Comparison of ENCODE assay signal across 13 cellular contexts in the genomic region with DNA sequence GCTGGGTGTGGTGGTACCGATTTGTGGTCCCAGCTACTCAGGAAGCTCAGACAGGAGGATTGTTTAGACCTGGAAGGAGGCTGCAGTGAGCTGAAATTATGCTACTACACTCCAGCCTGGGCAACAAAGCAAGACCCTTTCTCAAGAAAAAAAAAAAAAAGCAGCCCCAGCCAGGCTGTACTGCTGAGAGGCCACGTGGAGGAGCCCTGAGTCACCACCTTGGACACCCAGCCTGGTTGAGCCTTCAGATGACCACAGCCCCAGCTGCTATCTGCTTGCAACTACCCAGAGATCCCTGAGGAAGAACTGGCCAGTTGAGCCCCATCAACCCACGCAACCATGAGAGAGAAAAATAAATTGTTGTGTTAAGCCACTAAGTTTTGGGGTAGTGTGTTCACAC. TPM values are rescaled to one million over a fixed set of nuclear protein-coding genes. Genes with fewer than 3 reads are reported as not detected.
DNase-seq lines count a peak whose midpoint lies in the region; ATAC-seq, FAIRE-seq and TF ChIP-seq lines count a peak whose summit lies in the region.
"Had no signal": no experiment of that assay in that cellular context is flagged by ENCODE, and none has a peak within 500 bp of the region (broad histone marks: within the 10 kb centered on the region; RNA-seq: fewer than 3 reads in every experiment).

No MANE protein-coding gene starts in this region.

- DNase-seq in Daoy (ENCODE audit: low read depth) = peak; percentile 65
- peak; percentile 53 for DNase-seq in HuH-7.5 (ENCODE audit: low spot score)
- peak; percentile 41 for DNase-seq in astrocyte (ENCODE audit: low read depth)
- no peak for DNase-seq in cerebellar nuclear complex (lab: John Stamatoyannopoulos, UW)
- no peak for DNase-seq in amygdala (lab: John Stamatoyannopoulos, UW)
- no peak for DNase-seq in stimulated activated naive CD4-positive, alpha-beta T cell treated with Interleukin-2 at 50 U/mL for 16 hours (lab: John Stamatoyannopoulos, UW)
- DNase-seq: activated CD4-positive, alpha-beta memory T cell treated with anti-CD3 and anti-CD28 coated beads for 36 hours; GOT3 had no signal

- H3K27ac ChIP-seq in astrocyte (ENCODE audit: low read depth, low read length) (no peak overlapping the region), liver (ENCODE audit: low read depth in 1 of 2, low read length in 2 of 2) (no peak overlapping the region)
- H3K27ac ChIP-seq: adrenal gland had no signal

- no peak for ATAC-seq in GM18909 (IDR thresholded peaks at IDR 0.05; ENCODE audit: poor library complexity, unreplicated experiment)

- H3K4me3 Mint-ChIP-seq in astrocyte (ENCODE audit: unreplicated experiment) = no peak overlapping the region
- H3K4me3 Mint-ChIP-seq: activated CD4-positive, alpha-beta memory T cell treated with anti-CD3 and anti-CD28 coated beads for 36 hours had no signal

- H3K4me1 ChIP-seq in astrocyte (ENCODE audit: insufficient read depth, low read length) (no peaks in the 10 kb centered on the region), liver (ENCODE audit: control insufficient read depth in 4 of 4, insufficient read depth in 4 of 4, low read length in 3 of 4) (peaks cover 0 to 2% (median 0%) of the 10 kb centered on the region in 4 donors)
- H3K4me1 ChIP-seq: adrenal gland had no signal

- H3K36me3 ChIP-seq in astrocyte (ENCODE audit: insufficient read depth, low read length) (no peaks in the 10 kb centered on the region), liver (ENCODE audit: control insufficient read depth in 4 of 4, insufficient read depth in 3 of 4, low read depth in 1 of 4, low read length in 3 of 4) (no peaks in the 10 kb centered on the region)
- H3K36me3 ChIP-seq: adrenal gland had no signal

- H2AFZ ChIP-seq in astrocyte (ENCODE audit: low read depth, low read length) = no peak overlapping the region

- H3K4me3 ChIP-seq in astrocyte (ENCODE audit: insufficient read depth, low read depth, low read length) (no peak overlapping the region), liver (ENCODE audit: low read depth in 1 of 3, low read length in 3 of 3) (no peak overlapping the region)
- H3K4me3 ChIP-seq: adrenal gland, smooth muscle cell had no signal

- no peaks in the 10 kb centered on the region for H3K9me3 ChIP-seq in astrocyte (ENCODE audit: insufficient read depth, low read depth, low read length)
- H3K9me3 ChIP-seq in liver (ENCODE audit: control insufficient read depth in 4 of 4, low read length in 3 of 4) = no peaks in the 10 kb centered on the region
- H3K9me3 ChIP-seq: adrenal gland had no signal

- no peaks in the 10 kb centered on the region for H3K4me1 Mint-ChIP-seq in astrocyte (ENCODE audit: low read depth, unreplicated experiment)

- H3K79me2 ChIP-seq in astrocyte (ENCODE audit: insufficient read depth, low read length) = no peaks in the 10 kb centered on the region

- H3K27me3 ChIP-seq in astrocyte (ENCODE audit: insufficient read depth, low read length) (no peaks in the 10 kb centered on the region), liver (ENCODE audit: control insufficient read depth in 4 of 4, insufficient read depth in 4 of 4, low read length in 3 of 4) (no peaks in the 10 kb centered on the region)
- H3K27me3 ChIP-seq: adrenal gland had no signal

- H3K9ac ChIP-seq in astrocyte (ENCODE audit: low read length) (no peak overlapping the region), liver (ENCODE audit: low read depth in 1 of 2, low read length in 2 of 2) (no peak overlapping the region)

- FAIRE-seq in astrocyte (lab: Jason Lieb, UNC) = no peak

- H3K9me3 Mint-ChIP-seq in astrocyte (ENCODE audit: unreplicated experiment) = no peaks in the 10 kb centered on the region
- H3K9me3 Mint-ChIP-seq: activated CD4-positive, alpha-beta memory T cell treated with anti-CD3 and anti-CD28 coated beads for 36 hours had no signal

- H3K27ac Mint-ChIP-seq in astrocyte (ENCODE audit: unreplicated experiment) = no peak overlapping the region
- H3K27ac Mint-ChIP-seq: activated CD4-positive, alpha-beta memory T cell treated with anti-CD3 and anti-CD28 coated beads for 36 hours had no signal

- H3K36me3 Mint-ChIP-seq in astrocyte (ENCODE audit: low read depth, unreplicated experiment) = no peaks in the 10 kb centered on the region
- H3K36me3 Mint-ChIP-seq: activated CD4-positive, alpha-beta memory T cell treated with anti-CD3 and anti-CD28 coated beads for 36 hours had no signal

- peak; percentile 50 to 71 for TF ChIP-seq RAD21 in liver (IDR thresholded peaks at IDR 0.05)

- H3K4me2 ChIP-seq in astrocyte (ENCODE audit: low read length) = no peak overlapping the region
- H3K4me2 ChIP-seq: smooth muscle cell had no signal

- no peak for TF ChIP-seq CTCF in astrocyte (IDR thresholded peaks at IDR 0.05; ENCODE audit: insufficient read depth, low read depth, low read length)
- TF ChIP-seq CTCF in liver (IDR thresholded peaks at IDR 0.05; ENCODE audit: low read depth, low read length, missing input control) = peak; percentile 17

- H4K20me1 ChIP-seq in astrocyte (ENCODE audit: insufficient read depth, low read length) = no peaks in the 10 kb centered on the region

- H3K27me3 Mint-ChIP-seq in astrocyte (ENCODE audit: low read depth, unreplicated experiment) = peaks cover 13% of the 10 kb centered on the region

- 75% methylated on average over 3 of the region's 3 CpGs for WGBS in liver

TF ChIP-seq in liver, 16 proteins besides CTCF, POLR2A, EP300 and RAD21 (continues in another document):
- TF ChIP-seq, protein P1, sequence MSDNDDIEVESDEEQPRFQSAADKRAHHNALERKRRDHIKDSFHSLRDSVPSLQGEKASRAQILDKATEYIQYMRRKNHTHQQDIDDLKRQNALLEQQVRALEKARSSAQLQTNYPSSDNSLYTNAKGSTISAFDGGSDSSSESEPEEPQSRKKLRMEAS (IDR thresholded peaks at IDR 0.05) = no peak
- TF ChIP-seq GABPA (IDR thresholded peaks at IDR 0.05 in 1 of 2, conservative IDR thresholded peaks at IDR 0.05 in 1 of 2) = no peak
- TF ChIP-seq, protein P2, sequence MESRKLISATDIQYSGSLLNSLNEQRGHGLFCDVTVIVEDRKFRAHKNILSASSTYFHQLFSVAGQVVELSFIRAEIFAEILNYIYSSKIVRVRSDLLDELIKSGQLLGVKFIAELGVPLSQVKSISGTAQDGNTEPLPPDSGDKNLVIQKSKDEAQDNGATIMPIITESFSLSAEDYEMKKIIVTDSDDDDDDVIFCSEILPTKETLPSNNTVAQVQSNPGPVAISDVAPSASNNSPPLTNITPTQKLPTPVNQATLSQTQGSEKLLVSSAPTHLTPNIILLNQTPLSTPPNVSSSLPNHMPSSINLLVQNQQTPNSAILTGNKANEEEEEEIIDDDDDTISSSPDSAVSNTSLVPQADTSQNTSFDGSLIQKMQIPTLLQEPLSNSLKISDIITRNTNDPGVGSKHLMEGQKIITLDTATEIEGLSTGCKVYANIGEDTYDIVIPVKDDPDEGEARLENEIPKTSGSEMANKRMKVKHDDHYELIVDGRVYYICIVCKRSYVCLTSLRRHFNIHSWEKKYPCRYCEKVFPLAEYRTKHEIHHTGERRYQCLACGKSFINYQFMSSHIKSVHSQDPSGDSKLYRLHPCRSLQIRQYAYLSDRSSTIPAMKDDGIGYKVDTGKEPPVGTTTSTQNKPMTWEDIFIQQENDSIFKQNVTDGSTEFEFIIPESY (IDR thresholded peaks at IDR 0.05) = no peak
- TF ChIP-seq JUND (IDR thresholded peaks at IDR 0.05) = no peak
- no peak for TF ChIP-seq FOXA1 (IDR thresholded peaks at IDR 0.05)
- no peak for TF ChIP-seq YY1 (IDR thresholded peaks at IDR 0.05)
- TF ChIP-seq TAF1 (conservative IDR thresholded peaks at IDR 0.05) = no peak
- TF ChIP-seq HNF4G (IDR thresholded peaks at IDR 0.05) = no peak
- TF ChIP-seq EGR1 (IDR thresholded peaks at IDR 0.05; ENCODE audit: low read depth in 2 of 2) = no peak
- TF ChIP-seq ATF3 (IDR thresholded peaks at IDR 0.05) = no peak
- TF ChIP-seq, protein P3, sequence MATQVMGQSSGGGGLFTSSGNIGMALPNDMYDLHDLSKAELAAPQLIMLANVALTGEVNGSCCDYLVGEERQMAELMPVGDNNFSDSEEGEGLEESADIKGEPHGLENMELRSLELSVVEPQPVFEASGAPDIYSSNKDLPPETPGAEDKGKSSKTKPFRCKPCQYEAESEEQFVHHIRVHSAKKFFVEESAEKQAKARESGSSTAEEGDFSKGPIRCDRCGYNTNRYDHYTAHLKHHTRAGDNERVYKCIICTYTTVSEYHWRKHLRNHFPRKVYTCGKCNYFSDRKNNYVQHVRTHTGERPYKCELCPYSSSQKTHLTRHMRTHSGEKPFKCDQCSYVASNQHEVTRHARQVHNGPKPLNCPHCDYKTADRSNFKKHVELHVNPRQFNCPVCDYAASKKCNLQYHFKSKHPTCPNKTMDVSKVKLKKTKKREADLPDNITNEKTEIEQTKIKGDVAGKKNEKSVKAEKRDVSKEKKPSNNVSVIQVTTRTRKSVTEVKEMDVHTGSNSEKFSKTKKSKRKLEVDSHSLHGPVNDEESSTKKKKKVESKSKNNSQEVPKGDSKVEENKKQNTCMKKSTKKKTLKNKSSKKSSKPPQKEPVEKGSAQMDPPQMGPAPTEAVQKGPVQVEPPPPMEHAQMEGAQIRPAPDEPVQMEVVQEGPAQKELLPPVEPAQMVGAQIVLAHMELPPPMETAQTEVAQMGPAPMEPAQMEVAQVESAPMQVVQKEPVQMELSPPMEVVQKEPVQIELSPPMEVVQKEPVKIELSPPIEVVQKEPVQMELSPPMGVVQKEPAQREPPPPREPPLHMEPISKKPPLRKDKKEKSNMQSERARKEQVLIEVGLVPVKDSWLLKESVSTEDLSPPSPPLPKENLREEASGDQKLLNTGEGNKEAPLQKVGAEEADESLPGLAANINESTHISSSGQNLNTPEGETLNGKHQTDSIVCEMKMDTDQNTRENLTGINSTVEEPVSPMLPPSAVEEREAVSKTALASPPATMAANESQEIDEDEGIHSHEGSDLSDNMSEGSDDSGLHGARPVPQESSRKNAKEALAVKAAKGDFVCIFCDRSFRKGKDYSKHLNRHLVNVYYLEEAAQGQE (IDR thresholded peaks at IDR 0.05) = no peak
- TF ChIP-seq SP1 (IDR thresholded peaks at IDR 0.05) = no peak

RNA-seq across cellular contexts. Expression of gene GPRC5C, which starts 23.6 kb away (rescaled TPM):
- total RNA-seq in Daoy (2014; rRNA removed; shearing (Covaris generic)) = 39.3 and 53.5 TPM in 2 replicates
- total RNA-seq in astrocyte = 65.3 and 70.4 TPM in 2 replicates
- total RNA-seq in liver = 10 to 100 TPM; 34.2 to 86.3 TPM
- 100 to 1,000 TPM; 153 to 195 TPM for polyA plus RNA-seq in liver

RNA-seq across cellular contexts. Expression of gene GPR142, which starts 41.0 kb away (rescaled TPM):
- not detected in 2 replicates for total RNA-seq in Daoy (2014; rRNA removed; shearing (Covaris generic))
- not detected in 2 replicates for total RNA-seq in astrocyte
- total RNA-seq in liver = under 1 TPM in 1 of 2 donors, not detected in 1; 0.08 TPM
- under 1 TPM in 1 of 2 donors, not detected in 1; 0.05 TPM for polyA plus RNA-seq in liver
- total RNA-seq: activated CD4-positive, alpha-beta memory T cell treated with anti-CD3 and anti-CD28 coated beads for 36 hours; adrenal gland; mononuclear cell; smooth muscle cell had no signal
- polyA plus RNA-seq: smooth muscle cell had no signal

RNA-seq across cellular contexts. Expression of gene BTBD17, which starts 46.6 kb away (rescaled TPM):
- not detected in 2 replicates for total RNA-seq in Daoy (2014; rRNA removed; shearing (Covaris generic))
- not detected in 2 replicates for total RNA-seq in astrocyte
- total RNA-seq in liver = not detected
- polyA plus RNA-seq in liver = not detected
- total RNA-seq: activated CD4-positive, alpha-beta memory T cell treated with anti-CD3 and anti-CD28 coated beads for 36 hours; mononuclear cell; smooth muscle cell had no signal
- polyA plus RNA-seq: smooth muscle cell had no signal

RNA-seq across cellular contexts. Expression of gene CD300A, which starts 58.2 kb away (rescaled TPM):
- not detected in 2 replicates for total RNA-seq in Daoy (2014; rRNA removed; shearing (Covaris generic))
- total RNA-seq in astrocyte (not detected in 2 replicates), liver (10 to 100 TPM in 1 of 2 donors, 1 to 10 TPM in 1; 9.0 to 11.5 TPM)
- polyA plus RNA-seq in liver = 1 to 10 TPM; 2.2 to 7.0 TPM
- total RNA-seq: smooth muscle cell had no signal
- polyA plus RNA-seq: smooth muscle cell had no signal

Comparison
In these comparisons a context has a peak if more than half of its experiments do, and no peak if none do; other contexts are left out.
1. DNase-seq: peak in Daoy (single experiment), HuH-7.5 (single experiment) and astrocyte (single experiment); none in cerebellar nuclear complex (0 of 2), amygdala (0 of 56) and stimulated activated naive CD4-positive, alpha-beta T cell treated with Interleukin-2 at 50 U/mL for 16 hours (single experiment).